ENCODE assay signal across 19 cellular contexts in the genomic region with DNA sequence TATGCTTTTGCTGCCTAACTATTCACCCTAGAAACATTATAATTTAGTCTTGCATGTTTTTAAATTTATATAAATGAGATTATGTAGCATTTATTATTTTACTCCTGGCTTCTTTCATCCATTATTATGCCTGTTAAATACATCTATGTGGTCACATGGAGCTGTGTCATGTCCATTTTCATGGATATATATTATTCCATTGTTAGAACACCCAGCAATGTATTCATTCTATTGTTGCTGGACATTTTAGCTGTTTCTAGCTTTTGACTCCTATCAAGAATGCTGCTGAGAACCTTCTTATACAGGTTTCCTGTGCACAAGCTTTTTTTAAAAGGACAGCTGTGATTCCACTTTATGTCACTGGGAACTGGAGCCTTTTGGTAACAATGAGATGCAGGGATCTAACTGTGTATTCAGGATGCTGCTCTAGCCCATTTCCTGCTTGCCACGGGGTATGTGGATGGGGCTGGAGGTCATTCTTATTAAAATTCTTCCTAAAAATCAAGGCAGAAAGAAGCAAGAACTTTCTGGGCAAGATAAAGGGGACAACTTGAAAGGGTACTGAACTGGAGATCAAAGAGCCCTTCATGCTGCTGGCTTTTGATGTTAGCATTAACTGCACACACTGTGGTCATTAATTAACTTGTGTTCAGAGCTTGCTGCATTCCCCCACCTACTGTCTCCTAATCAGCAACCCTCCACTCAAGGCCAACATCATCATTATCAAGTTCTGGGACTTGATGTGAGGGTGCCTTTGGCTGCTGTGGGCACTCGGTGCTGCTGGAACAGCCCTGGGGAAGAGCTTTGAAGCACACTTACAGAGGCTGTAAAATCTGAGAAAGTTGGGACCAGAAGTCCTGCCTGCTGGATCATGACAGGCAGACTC.
DNase-seq lines count a peak whose midpoint lies in the region; FAIRE-seq and TF ChIP-seq lines count a peak whose summit lies in the region.
"Had no signal": no experiment of that assay in that cellular context is flagged by ENCODE, and none has a peak within 500 bp of the region (broad histone marks: within the 10 kb centered on the region; RNA-seq: fewer than 3 reads in every experiment).

No MANE protein-coding gene starts in this region.

- no peaks in the 10 kb centered on the region for H3K27me3 ChIP-seq in parathyroid adenoma (ENCODE audit: control insufficient read depth, insufficient read depth, low read length)
- no peaks in the 10 kb centered on the region for H3K27me3 ChIP-seq in dorsolateral prefrontal cortex
- H3K27me3 ChIP-seq: adrenal gland, cardiac muscle cell had no signal

- peak; percentile 54 for FAIRE-seq in GM12892 (lab: Jason Lieb, UNC)
- FAIRE-seq: pancreas had no signal

- H3K9ac ChIP-seq in parathyroid adenoma: no peak overlapping the region

- H3K4me1 ChIP-seq in HEK293 (ENCODE audit: control insufficient read depth, insufficient read depth, low read length) (no peaks in the 10 kb centered on the region), parathyroid adenoma (no peaks in the 10 kb centered on the region)
- H3K4me1 ChIP-seq: lower lobe of right lung, pancreas had no signal

- H3K36me3 ChIP-seq in HEK293 (ENCODE audit: control insufficient read depth in 2 of 2, insufficient read depth in 1 of 2, low read length in 2 of 2): no peaks in the 10 kb centered on the region
- no peaks in the 10 kb centered on the region for H3K36me3 ChIP-seq in parathyroid adenoma (ENCODE audit: control insufficient read depth, insufficient read depth, low read length)
- H3K36me3 ChIP-seq: adrenal gland, cardiac muscle cell, lower lobe of right lung, pancreas had no signal

- no peak for DNase-seq in GM12892 (ENCODE audit: insufficient read length)
- peak; percentile 97 for DNase-seq in SW480 (ENCODE audit: low spot score)
- DNase-seq in dorsolateral prefrontal cortex: no peak
- no peak for DNase-seq in stimulated activated CD4-positive, alpha-beta T cell treated with anti-CD3 and anti-CD28 coated beads, Interleukin-2, amount 100 ng/mL, for 24 hours
- DNase-seq in NOMO-1 (lab: John Stamatoyannopoulos, UW; ENCODE audit: unreplicated experiment in 2 of 2): no peak
- no peak for DNase-seq in NCI-H82 (lab: John Stamatoyannopoulos, UW)
- DNase-seq: activated CD4-positive, alpha-beta T cell treated with anti-CD3 and anti-CD28 coated beads for 36 hours; activated effector memory CD4-positive, alpha-beta T cell treated with anti-CD3 and anti-CD28 coated beads, Interleukin-2, amount 50 U/mL, for 16 hours; CD8-positive, alpha-beta T cell; Kasumi-1; lower lobe of right lung; NCI-H1105; NCI-H69; pancreas; stimulated activated CD4-positive, alpha-beta T cell treated with anti-CD3 and anti-CD28 coated beads, Interleukin-1b, Interleukin-23, amount 100 ng/mL, for 48 hours had no signal

- intact Hi-C loops in dorsolateral prefrontal cortex (cut with DNase I): no loop called here

- no peak for TF ChIP-seq POLR2A in GM12892 (IDR thresholded peaks at IDR 0.05; ENCODE audit: low read depth, low read length)

- no peaks in the 10 kb centered on the region for H3K9me3 ChIP-seq in HEK293 (ENCODE audit: control insufficient read depth, insufficient read depth, low read depth, low read length)
- no peaks in the 10 kb centered on the region for H3K9me3 ChIP-seq in parathyroid adenoma (ENCODE audit: control insufficient read depth, low read length)
- H3K9me3 ChIP-seq: adrenal gland, lower lobe of right lung, pancreas had no signal

- H3K79me2 ChIP-seq in parathyroid adenoma: no peaks in the 10 kb centered on the region

- H3K4me3 ChIP-seq in HEK293 (ENCODE audit: low read depth, low read length): no peak overlapping the region
- no peak overlapping the region for H3K4me3 ChIP-seq in parathyroid adenoma (ENCODE audit: low read depth, low read length)
- no peak overlapping the region for H3K4me3 ChIP-seq in dorsolateral prefrontal cortex
- H3K4me3 ChIP-seq: adrenal gland, cardiac muscle cell, lower lobe of right lung, pancreas had no signal

- TF ChIP-seq CTCF in HEK293 (tag by site-specific recombination; IDR thresholded peaks at IDR 0.05): no peak
- TF ChIP-seq CTCF in parathyroid adenoma (IDR thresholded peaks at IDR 0.05): no peak
- TF ChIP-seq CTCF in dorsolateral prefrontal cortex (IDR thresholded peaks at IDR 0.05 in 54 of 56, conservative IDR thresholded peaks at IDR 0.05 in 2 of 56; ENCODE audit: low read depth in 1 of 56, partially characterized antibody in 56 of 56): no peak

- CTCF ChIA-PET in HEK293 (lab: Yijun Ruan, JAX): no interaction called here

- POLR2A ChIA-PET in HEK293 (lab: Yijun Ruan, JAX): no interaction called here

- H2AFZ ChIP-seq in parathyroid adenoma: peak overlapping the region; percentile 48

- H3K4me2 ChIP-seq in parathyroid adenoma (ENCODE audit: low read length): no peak overlapping the region

- no peak overlapping the region for H3K27ac ChIP-seq in HEK293 (ENCODE audit: extremely low read depth, low read depth, low read length)
- H3K27ac ChIP-seq in parathyroid adenoma: no peak overlapping the region
- no peak overlapping the region for H3K27ac ChIP-seq in dorsolateral prefrontal cortex
- H3K27ac ChIP-seq: adrenal gland, cardiac muscle cell, lower lobe of right lung, pancreas had no signal

TF ChIP-seq in HEK293, 187 proteins besides CTCF, POLR2A, EP300 and RAD21:
- TF ChIP-seq KLF9 (tag by site-specific recombination; IDR thresholded peaks at IDR 0.05; ENCODE audit: low read depth) (no peak), ZNF146 (tag by site-specific recombination; IDR thresholded peaks at IDR 0.05) (peak; percentile 70), ZNF341 (tag by site-specific recombination; IDR thresholded peaks at IDR 0.05; ENCODE audit: low read depth) (peak; percentile 84)
